21 cellular contexts compared by ENCODE assay signal in the genomic region with DNA sequence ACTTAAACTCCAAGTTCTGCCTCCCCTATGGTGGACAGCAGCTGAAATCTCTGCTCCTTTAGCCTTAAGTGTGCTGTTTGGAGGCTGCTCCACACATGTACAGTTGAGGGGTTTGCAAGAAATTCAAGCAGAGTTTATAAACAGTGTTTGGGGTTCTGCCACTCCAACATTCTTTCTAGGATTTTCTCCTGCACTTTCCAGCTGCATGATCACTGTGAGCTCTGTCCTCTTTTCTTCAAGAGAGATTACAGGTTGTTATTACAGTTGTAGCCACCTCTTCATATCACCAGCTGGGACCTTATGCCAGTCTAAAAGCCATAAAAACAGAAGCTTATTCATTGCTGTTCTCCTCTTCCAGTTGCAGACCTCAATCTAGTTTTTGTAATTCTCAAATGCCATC. TPM values are rescaled to one million over a fixed set of nuclear protein-coding genes. Genes with fewer than 3 reads are reported as not detected.
"Had no signal": no experiment of that assay in that cellular context is flagged by ENCODE, and none has a peak within 500 bp of the region (broad histone marks: within the 10 kb centered on the region; RNA-seq: fewer than 3 reads in every experiment).

No MANE protein-coding gene starts in this region.

- H3K27me3 Mint-ChIP-seq: activated naive CD8-positive, alpha-beta T cell treated with anti-CD3 and anti-CD28 coated beads, Interleukin-2, amount 10 ng/mL, durations not matched to agents 7 days and 5 days had no signal

- H3K27me3 ChIP-seq: adrenal gland had no signal

- H3K27ac Mint-ChIP-seq: activated naive CD8-positive, alpha-beta T cell treated with anti-CD3 and anti-CD28 coated beads, Interleukin-2, amount 10 ng/mL, durations not matched to agents 7 days and 5 days; activated T-helper 2 cell treated with anti-CD3 and anti-CD28 coated beads, Interferon-gamma antibody, Interleukin-2, Interleukin-4, amounts not matched to agents 10 μg/mL and 5 μg/mL and 100 μg/mL, durations not matched to agents 14 hours and 24 hours and 36 hours had no signal

- H3K4me3 Mint-ChIP-seq: activated naive CD8-positive, alpha-beta T cell treated with anti-CD3 and anti-CD28 coated beads, Interleukin-2, amount 10 ng/mL, durations not matched to agents 7 days and 5 days had no signal

- DNase-seq: activated CD4-positive, alpha-beta T cell treated with anti-CD3 and anti-CD28 coated beads for 48 hours; activated CD4-positive, alpha-beta T cell treated with anti-CD3 and anti-CD28 coated beads, Interleukin-2, amount 50 U/mL, for 4 hours; activated CD8-positive, alpha-beta memory T cell treated with anti-CD3 and anti-CD28 coated beads, Interleukin-2, amount 50 U/mL, for 4 hours; activated gamma-delta T cell treated with Interleukin-2 at 50 U/mL for 16 hours; activated naive CD8-positive, alpha-beta T cell treated with anti-CD3 and anti-CD28 coated beads, Interleukin-2, amount 10 ng/mL, durations not matched to agents 7 days and 5 days; activated T-cell treated with anti-CD3 and anti-CD28 coated beads, Interleukin-2, amount 50 U/mL, for 1 hour; adrenal gland; anterior cingulate cortex; central memory CD4-positive, alpha-beta T cell; NCI-H1092; NCI-H1417; NCI-H2029 treated with DMSO at 0.1 percent for 48 hours; NCI-H345; NCI-H510A; NCI-H526 treated with DMSO at 0.1 percent for 48 hours; NCI-H82; SK-N-SH; T-helper 1 cell had no signal

- H3K27ac ChIP-seq: adrenal gland, KMS-11 had no signal

- H3K9me3 ChIP-seq: adrenal gland, SK-N-SH had no signal

- H3K9me3 Mint-ChIP-seq: activated naive CD8-positive, alpha-beta T cell treated with anti-CD3 and anti-CD28 coated beads, Interleukin-2, amount 10 ng/mL, durations not matched to agents 7 days and 5 days; activated T-helper 2 cell treated with anti-CD3 and anti-CD28 coated beads, Interferon-gamma antibody, Interleukin-2, Interleukin-4, amounts not matched to agents 10 μg/mL and 5 μg/mL and 100 μg/mL, durations not matched to agents 14 hours and 24 hours and 36 hours had no signal

- H3K4me3 ChIP-seq: adrenal gland had no signal

RNA-seq across cellular contexts. Expression of a gene that starts 54.5 kb away (rescaled TPM):
- total RNA-seq: activated T-helper 2 cell treated with anti-CD3 and anti-CD28 coated beads, Interferon-gamma antibody, Interleukin-2, Interleukin-4, amounts not matched to agents 10 μg/mL and 5 μg/mL and 100 μg/mL, durations not matched to agents 14 hours and 24 hours and 36 hours; OCI-LY7 had no signal
